ENCODE assay signal across 1 cellular context in the genomic region with DNA sequence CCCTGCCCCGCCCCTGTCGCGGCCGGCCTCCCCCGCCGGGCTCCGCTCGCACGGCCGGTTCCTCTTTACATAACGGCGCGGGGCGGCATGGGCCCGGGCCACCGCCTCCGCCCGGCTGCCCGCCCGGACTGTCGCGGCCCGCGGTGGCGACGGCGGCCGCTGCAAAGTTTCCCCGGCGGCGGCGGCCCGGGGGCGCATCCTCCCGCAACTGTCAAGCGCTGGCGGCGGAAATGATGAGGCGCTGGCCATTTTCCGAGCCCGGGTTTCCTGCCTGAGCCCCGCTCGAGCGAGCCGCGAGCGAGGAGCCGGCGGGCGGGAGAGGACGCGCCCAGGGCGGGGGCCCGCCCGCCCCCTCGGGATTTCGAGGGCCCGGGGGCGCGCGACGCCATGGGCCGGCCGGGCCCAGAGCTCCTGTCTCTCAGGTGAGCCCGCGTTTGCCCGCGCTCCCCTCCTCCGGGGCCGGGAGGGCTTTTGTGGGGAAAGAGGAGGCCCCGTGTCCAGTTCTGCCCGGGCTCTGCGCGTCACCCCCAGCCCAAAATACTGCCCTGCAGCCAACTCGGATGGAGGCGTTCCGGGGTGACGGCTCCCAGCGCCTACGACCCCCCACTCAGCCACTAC.
A peak's percentile ranks its signal among the peaks of the same experiment; 100 is the strongest.
TF ChIP-seq lines count a peak whose summit lies in the region.

A gene (plus strand): TSS at position 68 of the 618 bp plus-strand sequence. CDS start 12,223 bp downstream, outside the sequence.

TF ChIP-seq in K562, 482 proteins besides CTCF, POLR2A, EP300 and RAD21 (continued from another document and continues in another):
- TF ChIP-seq, protein P1, sequence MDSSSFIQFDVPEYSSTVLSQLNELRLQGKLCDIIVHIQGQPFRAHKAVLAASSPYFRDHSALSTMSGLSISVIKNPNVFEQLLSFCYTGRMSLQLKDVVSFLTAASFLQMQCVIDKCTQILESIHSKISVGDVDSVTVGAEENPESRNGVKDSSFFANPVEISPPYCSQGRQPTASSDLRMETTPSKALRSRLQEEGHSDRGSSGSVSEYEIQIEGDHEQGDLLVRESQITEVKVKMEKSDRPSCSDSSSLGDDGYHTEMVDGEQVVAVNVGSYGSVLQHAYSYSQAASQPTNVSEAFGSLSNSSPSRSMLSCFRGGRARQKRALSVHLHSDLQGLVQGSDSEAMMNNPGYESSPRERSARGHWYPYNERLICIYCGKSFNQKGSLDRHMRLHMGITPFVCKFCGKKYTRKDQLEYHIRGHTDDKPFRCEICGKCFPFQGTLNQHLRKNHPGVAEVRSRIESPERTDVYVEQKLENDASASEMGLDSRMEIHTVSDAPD (CRISPR knock-in tag; IDR thresholded peaks at IDR 0.05): no peak
- TF ChIP-seq MED1 (CRISPR knock-in tag; IDR thresholded peaks at IDR 0.05; ENCODE audit: borderline replicate concordance): peak; percentile 80; the same call in 1 of the 2 replicates
- TF ChIP-seq ASH1L (IDR thresholded peaks at IDR 0.05; ENCODE audit: borderline replicate concordance, low read depth, partially characterized antibody): no peak
- peak; percentile 66; the same call in 1 of the 2 replicates for TF ChIP-seq ZC3H4 (CRISPR knock-in tag; IDR thresholded peaks at IDR 0.05; ENCODE audit: borderline replicate concordance)
- no peak for TF ChIP-seq RHOXF2B (CRISPR knock-in tag; conservative IDR thresholded peaks at IDR 0.05)
- TF ChIP-seq CBX3 (IDR thresholded peaks at IDR 0.05; ENCODE audit: borderline replicate concordance in 1 of 2, low read length in 2 of 2): no peak
- no peak for TF ChIP-seq ZNF224 (CRISPR knock-in tag; IDR thresholded peaks at IDR 0.05)
- no peak for TF ChIP-seq JUN (IDR thresholded peaks at IDR 0.05; ENCODE audit: borderline replicate concordance, low read depth, low read length)
- no peak for TF ChIP-seq JUN (CRISPR knock-in tag; IDR thresholded peaks at IDR 0.05; ENCODE audit: borderline replicate concordance)
- no peak for TF ChIP-seq RBM39 (optimal IDR thresholded peaks at IDR 0.05; ENCODE audit: low read depth, low read length)
- peak; percentile 6 for TF ChIP-seq CCNT2 (IDR thresholded peaks at IDR 0.05; ENCODE audit: borderline replicate concordance, extremely low read depth, insufficient read length, low read depth, low read length)
- TF ChIP-seq HMGN3 (IDR thresholded peaks at IDR 0.05; ENCODE audit: borderline replicate concordance, extremely low read depth, insufficient read length, low read depth, low read length): no peak
- TF ChIP-seq NONO (IDR thresholded peaks at IDR 0.05; ENCODE audit: low read depth in 2 of 2, low read length in 1 of 2): peak in 1 of 2 experiments; percentile 82; a peak in 2 of 4 replicates
- no peak for TF ChIP-seq SRSF7 (optimal IDR thresholded peaks at IDR 0.05; ENCODE audit: low read depth, low read length)
- TF ChIP-seq ZNF175 (CRISPR knock-in tag; IDR thresholded peaks at IDR 0.05; ENCODE audit: low read depth): no peak
- TF ChIP-seq ARNT (IDR thresholded peaks at IDR 0.05): no peak
- TF ChIP-seq CHCHD3 (CRISPR knock-in tag; IDR thresholded peaks at IDR 0.05): no peak; the same call in 1 of the 2 replicates
- no peak for TF ChIP-seq TOE1 (IDR thresholded peaks at IDR 0.05; ENCODE audit: borderline replicate concordance)
- TF ChIP-seq TOE1 (CRISPR knock-in tag; IDR thresholded peaks at IDR 0.05; ENCODE audit: borderline replicate concordance, low read depth): no peak
- TF ChIP-seq EWSR1 (IDR thresholded peaks at IDR 0.05; ENCODE audit: borderline replicate concordance, low read depth, partially characterized antibody): no peak
- no peak for TF ChIP-seq DPF2 (IDR thresholded peaks at IDR 0.05)
- TF ChIP-seq FIP1L1 (IDR thresholded peaks at IDR 0.05; ENCODE audit: low read depth, low read length, poor library complexity, severe bottlenecking): peak; percentile 70
- TF ChIP-seq, protein P2, sequence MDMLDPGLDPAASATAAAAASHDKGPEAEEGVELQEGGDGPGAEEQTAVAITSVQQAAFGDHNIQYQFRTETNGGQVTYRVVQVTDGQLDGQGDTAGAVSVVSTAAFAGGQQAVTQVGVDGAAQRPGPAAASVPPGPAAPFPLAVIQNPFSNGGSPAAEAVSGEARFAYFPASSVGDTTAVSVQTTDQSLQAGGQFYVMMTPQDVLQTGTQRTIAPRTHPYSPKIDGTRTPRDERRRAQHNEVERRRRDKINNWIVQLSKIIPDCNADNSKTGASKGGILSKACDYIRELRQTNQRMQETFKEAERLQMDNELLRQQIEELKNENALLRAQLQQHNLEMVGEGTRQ (CRISPR knock-in tag; IDR thresholded peaks at IDR 0.05): no peak
- TF ChIP-seq CHD2 (IDR thresholded peaks at IDR 0.05; ENCODE audit: low read depth, low read length): no peak
- TF ChIP-seq C11orf30 (IDR thresholded peaks at IDR 0.05; ENCODE audit: low read depth): no peak
- TF ChIP-seq, protein P3, sequence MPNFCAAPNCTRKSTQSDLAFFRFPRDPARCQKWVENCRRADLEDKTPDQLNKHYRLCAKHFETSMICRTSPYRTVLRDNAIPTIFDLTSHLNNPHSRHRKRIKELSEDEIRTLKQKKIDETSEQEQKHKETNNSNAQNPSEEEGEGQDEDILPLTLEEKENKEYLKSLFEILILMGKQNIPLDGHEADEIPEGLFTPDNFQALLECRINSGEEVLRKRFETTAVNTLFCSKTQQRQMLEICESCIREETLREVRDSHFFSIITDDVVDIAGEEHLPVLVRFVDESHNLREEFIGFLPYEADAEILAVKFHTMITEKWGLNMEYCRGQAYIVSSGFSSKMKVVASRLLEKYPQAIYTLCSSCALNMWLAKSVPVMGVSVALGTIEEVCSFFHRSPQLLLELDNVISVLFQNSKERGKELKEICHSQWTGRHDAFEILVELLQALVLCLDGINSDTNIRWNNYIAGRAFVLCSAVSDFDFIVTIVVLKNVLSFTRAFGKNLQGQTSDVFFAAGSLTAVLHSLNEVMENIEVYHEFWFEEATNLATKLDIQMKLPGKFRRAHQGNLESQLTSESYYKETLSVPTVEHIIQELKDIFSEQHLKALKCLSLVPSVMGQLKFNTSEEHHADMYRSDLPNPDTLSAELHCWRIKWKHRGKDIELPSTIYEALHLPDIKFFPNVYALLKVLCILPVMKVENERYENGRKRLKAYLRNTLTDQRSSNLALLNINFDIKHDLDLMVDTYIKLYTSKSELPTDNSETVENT (CRISPR knock-in tag; IDR thresholded peaks at IDR 0.05): no peak
- TF ChIP-seq CXXC5 (CRISPR knock-in tag; IDR thresholded peaks at IDR 0.05): peak; percentile 27
- TF ChIP-seq, protein P4, sequence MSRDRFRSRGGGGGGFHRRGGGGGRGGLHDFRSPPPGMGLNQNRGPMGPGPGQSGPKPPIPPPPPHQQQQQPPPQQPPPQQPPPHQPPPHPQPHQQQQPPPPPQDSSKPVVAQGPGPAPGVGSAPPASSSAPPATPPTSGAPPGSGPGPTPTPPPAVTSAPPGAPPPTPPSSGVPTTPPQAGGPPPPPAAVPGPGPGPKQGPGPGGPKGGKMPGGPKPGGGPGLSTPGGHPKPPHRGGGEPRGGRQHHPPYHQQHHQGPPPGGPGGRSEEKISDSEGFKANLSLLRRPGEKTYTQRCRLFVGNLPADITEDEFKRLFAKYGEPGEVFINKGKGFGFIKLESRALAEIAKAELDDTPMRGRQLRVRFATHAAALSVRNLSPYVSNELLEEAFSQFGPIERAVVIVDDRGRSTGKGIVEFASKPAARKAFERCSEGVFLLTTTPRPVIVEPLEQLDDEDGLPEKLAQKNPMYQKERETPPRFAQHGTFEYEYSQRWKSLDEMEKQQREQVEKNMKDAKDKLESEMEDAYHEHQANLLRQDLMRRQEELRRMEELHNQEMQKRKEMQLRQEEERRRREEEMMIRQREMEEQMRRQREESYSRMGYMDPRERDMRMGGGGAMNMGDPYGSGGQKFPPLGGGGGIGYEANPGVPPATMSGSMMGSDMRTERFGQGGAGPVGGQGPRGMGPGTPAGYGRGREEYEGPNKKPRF (IDR thresholded peaks at IDR 0.05; ENCODE audit: low read depth, low read length): no peak
- TF ChIP-seq, protein P5, sequence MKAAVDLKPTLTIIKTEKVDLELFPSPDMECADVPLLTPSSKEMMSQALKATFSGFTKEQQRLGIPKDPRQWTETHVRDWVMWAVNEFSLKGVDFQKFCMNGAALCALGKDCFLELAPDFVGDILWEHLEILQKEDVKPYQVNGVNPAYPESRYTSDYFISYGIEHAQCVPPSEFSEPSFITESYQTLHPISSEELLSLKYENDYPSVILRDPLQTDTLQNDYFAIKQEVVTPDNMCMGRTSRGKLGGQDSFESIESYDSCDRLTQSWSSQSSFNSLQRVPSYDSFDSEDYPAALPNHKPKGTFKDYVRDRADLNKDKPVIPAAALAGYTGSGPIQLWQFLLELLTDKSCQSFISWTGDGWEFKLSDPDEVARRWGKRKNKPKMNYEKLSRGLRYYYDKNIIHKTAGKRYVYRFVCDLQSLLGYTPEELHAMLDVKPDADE (conservative IDR thresholded peaks at IDR 0.05; ENCODE audit: control insufficient read depth, low read depth, low read length): peak; percentile 74; the same call in 1 of the 2 replicates
- TF ChIP-seq CCAR2 (IDR thresholded peaks at IDR 0.05; ENCODE audit: low read depth, low read length): no peak
- no peak for TF ChIP-seq L3MBTL2 (IDR thresholded peaks at IDR 0.05)
- no peak for TF ChIP-seq PHB (CRISPR knock-in tag; IDR thresholded peaks at IDR 0.05)
- TF ChIP-seq U2AF1 (optimal IDR thresholded peaks at IDR 0.05; ENCODE audit: low read depth, low read length): no peak
- TF ChIP-seq ZNF444 (CRISPR knock-in tag; IDR thresholded peaks at IDR 0.05): no peak
- TF ChIP-seq, protein P6, sequence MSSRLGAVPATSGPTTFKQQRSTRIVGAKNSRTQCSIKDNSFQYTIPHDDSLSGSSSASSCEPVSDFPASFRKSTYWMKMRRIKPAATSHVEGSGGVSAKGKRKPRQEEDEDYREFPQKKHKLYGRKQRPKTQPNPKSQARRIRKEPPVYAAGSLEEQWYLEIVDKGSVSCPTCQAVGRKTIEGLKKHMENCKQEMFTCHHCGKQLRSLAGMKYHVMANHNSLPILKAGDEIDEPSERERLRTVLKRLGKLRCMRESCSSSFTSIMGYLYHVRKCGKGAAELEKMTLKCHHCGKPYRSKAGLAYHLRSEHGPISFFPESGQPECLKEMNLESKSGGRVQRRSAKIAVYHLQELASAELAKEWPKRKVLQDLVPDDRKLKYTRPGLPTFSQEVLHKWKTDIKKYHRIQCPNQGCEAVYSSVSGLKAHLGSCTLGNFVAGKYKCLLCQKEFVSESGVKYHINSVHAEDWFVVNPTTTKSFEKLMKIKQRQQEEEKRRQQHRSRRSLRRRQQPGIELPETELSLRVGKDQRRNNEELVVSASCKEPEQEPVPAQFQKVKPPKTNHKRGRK (tag; IDR thresholded peaks at IDR 0.05): no peak
- TF ChIP-seq ZBTB17 (CRISPR knock-in tag; IDR thresholded peaks at IDR 0.05): no peak
- 0 out of 2 replicates have a peak, but pooled peaks have one; percentile 6 for TF ChIP-seq MXI1 (IDR thresholded peaks at IDR 0.05; ENCODE audit: low read depth, low read length)
- no peak for TF ChIP-seq DACH1 (IDR thresholded peaks at IDR 0.05; ENCODE audit: partially characterized antibody)
- no peak for TF ChIP-seq MTF1 (CRISPR knock-in tag; IDR thresholded peaks at IDR 0.05; ENCODE audit: borderline replicate concordance)
- TF ChIP-seq E2F3 (CRISPR knock-in tag; IDR thresholded peaks at IDR 0.05): no peak
- TF ChIP-seq NR3C1 (CRISPR knock-in tag; IDR thresholded peaks at IDR 0.05): no peak
- TF ChIP-seq, protein P7, sequence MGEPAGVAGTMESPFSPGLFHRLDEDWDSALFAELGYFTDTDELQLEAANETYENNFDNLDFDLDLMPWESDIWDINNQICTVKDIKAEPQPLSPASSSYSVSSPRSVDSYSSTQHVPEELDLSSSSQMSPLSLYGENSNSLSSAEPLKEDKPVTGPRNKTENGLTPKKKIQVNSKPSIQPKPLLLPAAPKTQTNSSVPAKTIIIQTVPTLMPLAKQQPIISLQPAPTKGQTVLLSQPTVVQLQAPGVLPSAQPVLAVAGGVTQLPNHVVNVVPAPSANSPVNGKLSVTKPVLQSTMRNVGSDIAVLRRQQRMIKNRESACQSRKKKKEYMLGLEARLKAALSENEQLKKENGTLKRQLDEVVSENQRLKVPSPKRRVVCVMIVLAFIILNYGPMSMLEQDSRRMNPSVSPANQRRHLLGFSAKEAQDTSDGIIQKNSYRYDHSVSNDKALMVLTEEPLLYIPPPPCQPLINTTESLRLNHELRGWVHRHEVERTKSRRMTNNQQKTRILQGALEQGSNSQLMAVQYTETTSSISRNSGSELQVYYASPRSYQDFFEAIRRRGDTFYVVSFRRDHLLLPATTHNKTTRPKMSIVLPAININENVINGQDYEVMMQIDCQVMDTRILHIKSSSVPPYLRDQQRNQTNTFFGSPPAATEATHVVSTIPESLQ (CRISPR knock-in tag; IDR thresholded peaks at IDR 0.05): no peak
- no peak for TF ChIP-seq ZNF239 (CRISPR knock-in tag; IDR thresholded peaks at IDR 0.05)
- 0 out of 2 replicates have a peak, but pooled peaks have one; percentile 31 for TF ChIP-seq DMBX1 (CRISPR knock-in tag; IDR thresholded peaks at IDR 0.05; ENCODE audit: borderline replicate concordance)
- TF ChIP-seq, protein P8, sequence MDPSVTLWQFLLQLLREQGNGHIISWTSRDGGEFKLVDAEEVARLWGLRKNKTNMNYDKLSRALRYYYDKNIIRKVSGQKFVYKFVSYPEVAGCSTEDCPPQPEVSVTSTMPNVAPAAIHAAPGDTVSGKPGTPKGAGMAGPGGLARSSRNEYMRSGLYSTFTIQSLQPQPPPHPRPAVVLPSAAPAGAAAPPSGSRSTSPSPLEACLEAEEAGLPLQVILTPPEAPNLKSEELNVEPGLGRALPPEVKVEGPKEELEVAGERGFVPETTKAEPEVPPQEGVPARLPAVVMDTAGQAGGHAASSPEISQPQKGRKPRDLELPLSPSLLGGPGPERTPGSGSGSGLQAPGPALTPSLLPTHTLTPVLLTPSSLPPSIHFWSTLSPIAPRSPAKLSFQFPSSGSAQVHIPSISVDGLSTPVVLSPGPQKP (CRISPR knock-in tag; IDR thresholded peaks at IDR 0.05): no peak
- TF ChIP-seq HNRNPH1 (optimal IDR thresholded peaks at IDR 0.05; ENCODE audit: low read depth, low read length): no peak
- TF ChIP-seq, protein P9, sequence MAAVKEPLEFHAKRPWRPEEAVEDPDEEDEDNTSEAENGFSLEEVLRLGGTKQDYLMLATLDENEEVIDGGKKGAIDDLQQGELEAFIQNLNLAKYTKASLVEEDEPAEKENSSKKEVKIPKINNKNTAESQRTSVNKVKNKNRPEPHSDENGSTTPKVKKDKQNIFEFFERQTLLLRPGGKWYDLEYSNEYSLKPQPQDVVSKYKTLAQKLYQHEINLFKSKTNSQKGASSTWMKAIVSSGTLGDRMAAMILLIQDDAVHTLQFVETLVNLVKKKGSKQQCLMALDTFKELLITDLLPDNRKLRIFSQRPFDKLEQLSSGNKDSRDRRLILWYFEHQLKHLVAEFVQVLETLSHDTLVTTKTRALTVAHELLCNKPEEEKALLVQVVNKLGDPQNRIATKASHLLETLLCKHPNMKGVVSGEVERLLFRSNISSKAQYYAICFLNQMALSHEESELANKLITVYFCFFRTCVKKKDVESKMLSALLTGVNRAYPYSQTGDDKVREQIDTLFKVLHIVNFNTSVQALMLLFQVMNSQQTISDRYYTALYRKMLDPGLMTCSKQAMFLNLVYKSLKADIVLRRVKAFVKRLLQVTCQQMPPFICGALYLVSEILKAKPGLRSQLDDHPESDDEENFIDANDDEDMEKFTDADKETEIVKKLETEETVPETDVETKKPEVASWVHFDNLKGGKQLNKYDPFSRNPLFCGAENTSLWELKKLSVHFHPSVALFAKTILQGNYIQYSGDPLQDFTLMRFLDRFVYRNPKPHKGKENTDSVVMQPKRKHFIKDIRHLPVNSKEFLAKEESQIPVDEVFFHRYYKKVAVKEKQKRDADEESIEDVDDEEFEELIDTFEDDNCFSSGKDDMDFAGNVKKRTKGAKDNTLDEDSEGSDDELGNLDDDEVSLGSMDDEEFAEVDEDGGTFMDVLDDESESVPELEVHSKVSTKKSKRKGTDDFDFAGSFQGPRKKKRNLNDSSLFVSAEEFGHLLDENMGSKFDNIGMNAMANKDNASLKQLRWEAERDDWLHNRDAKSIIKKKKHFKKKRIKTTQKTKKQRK (IDR thresholded peaks at IDR 0.05; ENCODE audit: borderline replicate concordance, low read depth, low read length): no peak
- no peak for TF ChIP-seq BRD9 (IDR thresholded peaks at IDR 0.05; ENCODE audit: low read depth, partially characterized antibody)
- TF ChIP-seq ZNF77 (CRISPR knock-in tag; IDR thresholded peaks at IDR 0.05): no peak
